13 cellular contexts compared by ENCODE assay signal in genomic region chr16:87303431-87303930, GRCh38. TPM values are rescaled to one million over a fixed set of nuclear protein-coding genes. Genes with fewer than 3 reads are reported as not detected.
DNase-seq lines count a peak whose midpoint lies in the region; ATAC-seq, FAIRE-seq and TF ChIP-seq lines count a peak whose summit lies in the region.
"Had no signal": no experiment of that assay in that cellular context is flagged by ENCODE, and none has a peak within 500 bp of the region (broad histone marks: within the 10 kb centered on the region; RNA-seq: fewer than 3 reads in every experiment).

No MANE protein-coding gene starts in this region.

- H3K4me3 Mint-ChIP-seq in WTC11, result no peak overlapping the region
- no peak overlapping the region for H3K4me3 Mint-ChIP-seq in naive thymus-derived CD8-positive, alpha-beta T cell
- H3K4me3 Mint-ChIP-seq: nephron had no signal

- POLR2A ChIA-PET in PC-3 (lab: Charles Lee; ENCODE audit: unreplicated experiment) (interaction anchor here (0.5 kb wide), 1 partner anchor 20 kb away, joined by 4 read pairs; no protein-coding TSS in a partner anchor), WTC11 (lab: Charles Lee) (interaction anchor here (0.5 kb wide), 1 partner anchor 179 kb away, joined by 3 read pairs; no protein-coding TSS in a partner anchor)
- POLR2A ChIA-PET in naive thymus-derived CD8-positive, alpha-beta T cell (lab: Charles Lee), result no interaction called here

- TF ChIP-seq POLR2A in GM12891 (IDR thresholded peaks at IDR 0.05; ENCODE audit: low read depth, low read length), result no peak

- H3K36me3 ChIP-seq in PC-3 (ENCODE audit: low read depth, low read length) (no peaks in the 10 kb centered on the region), bronchial epithelial cell (ENCODE audit: control insufficient read depth, insufficient read depth, low read length) (no peaks in the 10 kb centered on the region)

- no TSS peak for BruUV-seq in PC-3 (replicated peaks; lab: Mats Ljungman, UMichigan)

- no peak overlapping the region for H3K4me2 ChIP-seq in PC-3 (ENCODE audit: low read length)

- no peaks in the 10 kb centered on the region for H3K79me2 ChIP-seq in PC-3 (ENCODE audit: low read length)

- no peaks in the 10 kb centered on the region for H3K9me3 ChIP-seq in PC-3 (ENCODE audit: low read length)

- no peaks in the 10 kb centered on the region for H3K9me2 ChIP-seq in PC-3 (replicated peaks; ENCODE audit: low read length)

- peaks cover under 1% of the 10 kb centered on the region for H3K9me3 Mint-ChIP-seq in WTC11
- peaks cover 0 to under 1% (median 0%) of the 10 kb centered on the region in 9 donors for H3K9me3 Mint-ChIP-seq in naive thymus-derived CD8-positive, alpha-beta T cell
- H3K9me3 Mint-ChIP-seq: nephron had no signal

- ATAC-seq in PC-3, result peak; percentile 24; the same call in 1 of the 2 replicates
- ATAC-seq in WTC11, result no peak
- no peak for ATAC-seq in naive thymus-derived CD8-positive, alpha-beta T cell

- DNase-seq in A172 (ENCODE audit: low spot score), result peak; percentile 84
- DNase-seq in EL, result peak; percentile 23
- peak; percentile 4 for DNase-seq in PC-3
- DNase-seq in bronchial epithelial cell (ENCODE audit: low read depth), result peak; percentile 30
- no peak for DNase-seq in WTC11 (ENCODE audit: low spot score)
- DNase-seq in stimulated activated CD4-positive, alpha-beta T cell treated with anti-CD3 and anti-CD28 coated beads, Interleukin-4, amount 100 ng/mL, for 4 hours, result no peak
- DNase-seq in GM12891 (ENCODE audit: insufficient read length, low spot score), result no peak
- no peak for DNase-seq in naive thymus-derived CD8-positive, alpha-beta T cell
- DNase-seq: amniotic stem cell, C1 segment of cervical spinal cord, GOT3 had no signal

- TF ChIP-seq CTCF in PC-3 (conservative IDR thresholded peaks at IDR 0.05; ENCODE audit: low read depth, low read length), result no peak
- TF ChIP-seq CTCF in bronchial epithelial cell (IDR thresholded peaks at IDR 0.05; ENCODE audit: insufficient read depth, low read length, severe bottlenecking), result no peak
- no peak for TF ChIP-seq CTCF in WTC11 (IDR thresholded peaks at IDR 0.05)

- CTCF ChIA-PET in PC-3 (lab: Charles Lee), result interaction anchor here (0.7 kb wide), 1 partner anchor 399 kb away, joined by 3 read pairs; no protein-coding TSS in a partner anchor
- CTCF ChIA-PET in WTC11 (lab: Charles Lee), result interaction anchor here (0.6 kb wide), 1 partner anchor 67 kb away, joined by 3 read pairs; no protein-coding TSS in a partner anchor

- no peak overlapping the region for H3K27ac Mint-ChIP-seq in WTC11
- H3K27ac Mint-ChIP-seq in naive thymus-derived CD8-positive, alpha-beta T cell, result peak overlapping the region in 2 of 10 donors; percentile 33
- H3K27ac Mint-ChIP-seq: nephron had no signal

- intact Hi-C loops in PC-3 (cut with micrococcal nuclease), result no loop called here

- H3K27me3 ChIP-seq in PC-3 (ENCODE audit: low read length) (no peaks in the 10 kb centered on the region), bronchial epithelial cell (ENCODE audit: control insufficient read depth, insufficient read depth, low read length) (no peaks in the 10 kb centered on the region)

- no peak overlapping the region for H3K9ac ChIP-seq in PC-3 (ENCODE audit: low read length)

- H3K36me3 Mint-ChIP-seq in WTC11, result peaks cover 3% of the 10 kb centered on the region
- H3K36me3 Mint-ChIP-seq in naive thymus-derived CD8-positive, alpha-beta T cell, result peaks cover 0 to 5% (median 3%) of the 10 kb centered on the region in 3 donors

- H2AFZ ChIP-seq in PC-3 (ENCODE audit: low read length), result no peak overlapping the region

- FAIRE-seq in bronchial epithelial cell (lab: Jason Lieb, UNC) (no peak), GM12891 (lab: Jason Lieb, UNC) (no peak)
- FAIRE-seq: G401.6 had no signal

- H3K27ac ChIP-seq in PC-3 (ENCODE audit: low read length), result no peak overlapping the region

- no peaks in the 10 kb centered on the region for H3K4me1 ChIP-seq in PC-3 (ENCODE audit: insufficient read depth, low read length)

- peaks cover 16% of the 10 kb centered on the region for H3K4me1 Mint-ChIP-seq in WTC11
- H3K4me1 Mint-ChIP-seq in naive thymus-derived CD8-positive, alpha-beta T cell, result peaks cover under 1 to 6% (median 3%) of the 10 kb centered on the region in 4 donors
- H3K4me1 Mint-ChIP-seq: nephron had no signal

- no peaks in the 10 kb centered on the region for H3K27me3 Mint-ChIP-seq in WTC11 (ENCODE audit: low read depth)
- H3K27me3 Mint-ChIP-seq in naive thymus-derived CD8-positive, alpha-beta T cell, result no peaks in the 10 kb centered on the region

- no peaks in the 10 kb centered on the region for H3F3A ChIP-seq in PC-3 (ENCODE audit: low read length, unreplicated experiment)

- H4K20me1 ChIP-seq in PC-3 (ENCODE audit: low read length), result no peaks in the 10 kb centered on the region

- H3K4me3 ChIP-seq in PC-3 (ENCODE audit: low read length), result no peak overlapping the region
- H3K4me3 ChIP-seq in bronchial epithelial cell (ENCODE audit: low read depth, low read length), result no peak overlapping the region

TF ChIP-seq in WTC11, 78 proteins besides CTCF, POLR2A, EP300 and RAD21 (continues in another document):
- TF ChIP-seq RELA (CRISPR knock-in tag; IDR thresholded peaks at IDR 0.05; ENCODE audit: borderline replicate concordance) (no peak), ZSCAN18 (CRISPR knock-in tag; IDR thresholded peaks at IDR 0.05) (no peak)

TF ChIP-seq in GM12891, 5 proteins besides CTCF, POLR2A, EP300 and RAD21:
- TF ChIP-seq SPI1 (IDR thresholded peaks at IDR 0.05; ENCODE audit: low read depth, low read length) (no peak), TAF1 (IDR thresholded peaks at IDR 0.05; ENCODE audit: low read depth, low read length) (no peak), PAX5 (IDR thresholded peaks at IDR 0.05; ENCODE audit: insufficient read depth, low read length, severe bottlenecking) (no peak), POU2F2 (IDR thresholded peaks at IDR 0.05; ENCODE audit: low read depth, low read length) (no peak), POLR2AphosphoS5 (IDR thresholded peaks at IDR 0.05; ENCODE audit: low read depth, low read length) (no peak)

RNA-seq across cellular contexts. Expression of gene C16orf95, which starts 13.7 kb away (rescaled TPM):
- 18.0 and 22.8 TPM in 2 replicates for total RNA-seq in A172 (2014; rRNA removed; shearing (Covaris generic))
- total RNA-seq in PC-3 (2014; rRNA removed) (2.4 and 3.3 TPM in 2 replicates), bronchial epithelial cell (0.79 and 1.8 TPM in 2 replicates), WTC11 (2021) (5.7 to 7.5 TPM (median 7.1 TPM) in 3 replicates)
- polyA plus RNA-seq in GM12891 (2012; ENCODE audit: low read depth, missing spikeins), result 8.9 TPM
- 1 to 10 TPM; 2.3 to 2.6 TPM for total RNA-seq in naive thymus-derived CD8-positive, alpha-beta T cell
- 1 to 10 TPM; 1.5 to 4.9 (median 3.2) TPM for polyA plus RNA-seq in naive thymus-derived CD8-positive, alpha-beta T cell

Comparison
In these comparisons a context has a peak if more than half of its experiments do, and no peak if none do; other contexts are left out.
1. DNase-seq: peak in A172 (single experiment), EL (single experiment), PC-3 (single experiment) and bronchial epithelial cell (single experiment); none in WTC11 (single experiment), stimulated activated CD4-positive, alpha-beta T cell treated with anti-CD3 and anti-CD28 coated beads, Interleukin-4, amount 100 ng/mL, for 4 hours (0 of 2), GM12891 (single experiment) and naive thymus-derived CD8-positive, alpha-beta T cell (0 of 10).